Comparison of ENCODE assay signal across 1 cellular context in genomic region chr7:13077466-13077865, GRCh38.
TF ChIP-seq lines count a peak whose summit lies in the region.

No MANE protein-coding gene starts in this region.

TF ChIP-seq in IMR-90, 13 proteins besides CTCF, POLR2A, EP300 and RAD21:
- TF ChIP-seq MXI1 (IDR thresholded peaks at IDR 0.05; ENCODE audit: borderline replicate concordance, low read depth, low read length) (no peak), CEBPB (IDR thresholded peaks at IDR 0.05; ENCODE audit: low read depth, low read length) (no peak), BHLHE40 (IDR thresholded peaks at IDR 0.05; ENCODE audit: low read depth, low read length) (no peak), CHD1 (IDR thresholded peaks at IDR 0.05; ENCODE audit: low read depth, low read length) (no peak), RCOR1 (IDR thresholded peaks at IDR 0.05; ENCODE audit: insufficient replicate concordance, low read length) (no peak), MAZ (IDR thresholded peaks at IDR 0.05; ENCODE audit: borderline replicate concordance, low read depth, low read length) (no peak), ELK1 (IDR thresholded peaks at IDR 0.05; ENCODE audit: borderline replicate concordance, low read depth, low read length) (no peak), RFX5 (IDR thresholded peaks at IDR 0.05; ENCODE audit: low read depth, low read length) (no peak), SMC3 (IDR thresholded peaks at IDR 0.05; ENCODE audit: low read depth, low read length) (no peak), FOS (IDR thresholded peaks at IDR 0.05; ENCODE audit: low read depth, low read length) (no peak), USF2 (IDR thresholded peaks at IDR 0.05; ENCODE audit: low read depth, low read length) (no peak), MAFK (IDR thresholded peaks at IDR 0.05; ENCODE audit: low read depth, low read length) (no peak), NFE2L2 (IDR thresholded peaks at IDR 0.05; ENCODE audit: low read depth, low read length) (no peak)
